ENCODE assay signal across 19 cellular contexts in genomic region chr1:219049411-219049943, GRCh38.
"Had no signal": no experiment of that assay in that cellular context is flagged by ENCODE, and none has a peak within 500 bp of the region (broad histone marks: within the 10 kb centered on the region; RNA-seq: fewer than 3 reads in every experiment).

No MANE protein-coding gene starts in this region.

- H3K27me3 Mint-ChIP-seq: activated CD4-positive, alpha-beta T cell treated with anti-CD3 and anti-CD28 coated beads, Interleukin-2, amount 10 ng/mL, durations not matched to agents 7 days and 5 days; activated T-cell treated with anti-CD3 and anti-CD28 coated beads, Interleukin-2, amount 50 U/mL, for 24 hours; natural killer cell treated with Interleukin-12 subunit alpha and Interleukin-12 subunit beta and Interleukin-15 and Interleukin-18, amount 100 ng/mL, for 72 hours had no signal

- H3K4me3 ChIP-seq: colonic mucosa had no signal

- H3K9me3 Mint-ChIP-seq: activated CD4-positive, alpha-beta T cell treated with anti-CD3 and anti-CD28 coated beads, Interleukin-2, amount 10 ng/mL, durations not matched to agents 7 days and 5 days; activated naive CD4-positive, alpha-beta T cell treated with anti-CD3 and anti-CD28 coated beads for 36 hours; activated T-cell treated with anti-CD3 and anti-CD28 coated beads, Interleukin-2, amount 50 U/mL, for 24 hours; endodermal cell had no signal

- ATAC-seq: activated CD4-positive, CD25-positive, alpha-beta regulatory T cell treated with anti-CD3 and anti-CD28 coated beads, Interleukin-2, amount 50 U/mL, for 24 hours; activated CD8-positive, alpha-beta T cell treated with anti-CD3 and anti-CD28 coated beads, Interleukin-2, amount 10 ng/mL, durations not matched to agents 7 days and 5 days; left cardiac atrium; natural killer cell treated with Interleukin-12 subunit alpha and Interleukin-12 subunit beta and Interleukin-15 and Interleukin-18, amount 100 ng/mL, for 72 hours; stimulated activated naive CD8-positive, alpha-beta T cell treated with anti-CD3 and anti-CD28 coated beads, Interleukin-15, Interleukin-2, amounts not matched to agents 100 U/mL and 50 U/mL, for 24 hours had no signal

- H3K36me3 Mint-ChIP-seq: natural killer cell treated with Interleukin-12 subunit alpha and Interleukin-12 subunit beta and Interleukin-15 and Interleukin-18, amount 100 ng/mL, for 72 hours had no signal

- DNase-seq: activated CD4-positive, alpha-beta T cell treated with anti-CD3 and anti-CD28 coated beads, Interleukin-2, amount 10 ng/mL, durations not matched to agents 7 days and 5 days; activated CD8-positive, alpha-beta T cell treated with anti-CD3 and anti-CD28 coated beads, Interleukin-2, amount 10 ng/mL, durations not matched to agents 7 days and 5 days; activated naive CD4-positive, alpha-beta T cell treated with anti-CD3 and anti-CD28 coated beads for 36 hours; activated T-cell treated with anti-CD3 and anti-CD28 coated beads, Interleukin-2, amount 50 U/mL, for 24 hours; aorta; brain microvascular endothelial cell; central memory CD4-positive, alpha-beta T cell; colonic mucosa; endodermal cell; left cardiac atrium; mesendoderm; posterior cingulate gyrus; stimulated activated CD4-positive, alpha-beta T cell treated with anti-CD3 and anti-CD28 coated beads, Interleukin-2, amount 100 ng/mL, for 24 hours; stimulated activated naive CD8-positive, alpha-beta T cell treated with anti-CD3 and anti-CD28 coated beads, Interleukin-15, Interleukin-2, amounts not matched to agents 100 U/mL and 50 U/mL, for 24 hours; T1000; trophoblast cell had no signal

- H3K27ac ChIP-seq: brain microvascular endothelial cell, colonic mucosa, epithelial cell of prostate had no signal

- H3K27ac Mint-ChIP-seq: activated CD4-positive, alpha-beta T cell treated with anti-CD3 and anti-CD28 coated beads, Interleukin-2, amount 10 ng/mL, durations not matched to agents 7 days and 5 days; activated CD8-positive, alpha-beta T cell treated with anti-CD3 and anti-CD28 coated beads, Interleukin-2, amount 10 ng/mL, durations not matched to agents 7 days and 5 days; activated naive CD4-positive, alpha-beta T cell treated with anti-CD3 and anti-CD28 coated beads for 36 hours; activated T-cell treated with anti-CD3 and anti-CD28 coated beads, Interleukin-2, amount 50 U/mL, for 24 hours; endodermal cell; natural killer cell treated with Interleukin-12 subunit alpha and Interleukin-12 subunit beta and Interleukin-15 and Interleukin-18, amount 100 ng/mL, for 72 hours had no signal

- H3K36me3 ChIP-seq: brain microvascular endothelial cell, colonic mucosa had no signal

- H3K4me1 Mint-ChIP-seq: activated CD4-positive, alpha-beta T cell treated with anti-CD3 and anti-CD28 coated beads, Interleukin-2, amount 10 ng/mL, durations not matched to agents 7 days and 5 days; endodermal cell had no signal

- H3K9me3 ChIP-seq: colonic mucosa had no signal

- H3K4me3 Mint-ChIP-seq: activated CD4-positive, alpha-beta T cell treated with anti-CD3 and anti-CD28 coated beads, Interleukin-2, amount 10 ng/mL, durations not matched to agents 7 days and 5 days; activated CD8-positive, alpha-beta T cell treated with anti-CD3 and anti-CD28 coated beads, Interleukin-2, amount 10 ng/mL, durations not matched to agents 7 days and 5 days; activated naive CD4-positive, alpha-beta T cell treated with anti-CD3 and anti-CD28 coated beads for 36 hours; activated T-cell treated with anti-CD3 and anti-CD28 coated beads, Interleukin-2, amount 50 U/mL, for 24 hours; endodermal cell; natural killer cell treated with Interleukin-12 subunit alpha and Interleukin-12 subunit beta and Interleukin-15 and Interleukin-18, amount 100 ng/mL, for 72 hours had no signal

- H3K27me3 ChIP-seq: brain microvascular endothelial cell, colonic mucosa had no signal

- H3K4me1 ChIP-seq: colonic mucosa had no signal
